8 cellular contexts compared by ENCODE assay signal in genomic region chr12:89345830-89346740, GRCh38. TPM values are rescaled to one million over a fixed set of nuclear protein-coding genes. Genes with fewer than 3 reads are reported as not detected.
DNase-seq lines count a peak whose midpoint lies in the region; ATAC-seq and TF ChIP-seq lines count a peak whose summit lies in the region.

No MANE protein-coding gene starts in this region.

- no peak overlapping the region for H2BK20ac ChIP-seq in IMR-90 (ENCODE audit: low read depth, low read length)

- peaks cover 0 to 41% of the 10 kb centered on the region in 2 experiments; a peak in 3 of 4 replicates for H3K79me1 ChIP-seq in IMR-90 (ENCODE audit: low read depth in 1 of 2, low read length in 2 of 2)

- CTCF ChIA-PET in IMR-90 (lab: Yijun Ruan, JAX), result interaction anchor here (0.5 to 1.5 kb wide), 5 partner anchors 9 to 328 kb away, joined by 3 to 5 read pairs (median 3); no protein-coding TSS in a partner anchor

- H3K4me3 ChIP-seq in GM12864 (ENCODE audit: low read depth, low read length) (no peak overlapping the region), IMR-90 (ENCODE audit: insufficient read depth, low read depth, low read length) (no peak overlapping the region), OCI-LY3 (ENCODE audit: low read length) (peak overlapping the region; percentile 71)

- H3K23ac ChIP-seq in IMR-90 (ENCODE audit: low read depth, low read length), result 0 out of 2 replicates have a peak overlapping the region, but pooled peaks have one; percentile 4

- H3K9ac ChIP-seq in IMR-90 (ENCODE audit: low read depth, low read length) (peak overlapping the region; percentile 7; the same call in 1 of the 2 replicates), OCI-LY3 (ENCODE audit: low read length) (peak overlapping the region; percentile 15; the same call in 1 of the 2 replicates)

- no TSS peak for BruUV-seq in IMR-90 (replicated peaks; lab: Mats Ljungman, UMichigan)

- H3K9me3 ChIP-seq in IMR-90 (ENCODE audit: control insufficient read depth, insufficient read depth, low read length), result no peaks in the 10 kb centered on the region
- H3K9me3 ChIP-seq in OCI-LY3 (ENCODE audit: insufficient read depth, low read length), result no peaks in the 10 kb centered on the region

- peak overlapping the region; percentile 33 to 47; a peak in 2 of 4 replicates for H4K8ac ChIP-seq in IMR-90 (ENCODE audit: low read depth in 2 of 2, low read length in 2 of 2)

- peak overlapping the region; percentile 61 to 92 (median 77) for H3K4me3 Mint-ChIP-seq in brain
- H3K4me3 Mint-ChIP-seq in stimulated activated memory B cell treated with anti-CD40 and anti-IgM and Interleukin-4, amounts not matched to agents 10 μg/mL and 1 μg/mL and 100 μg/mL, for 72 hours, result peak overlapping the region; percentile 70

- TF ChIP-seq RAD21 in IMR-90 (IDR thresholded peaks at IDR 0.05; ENCODE audit: low read length), result no peak

- no peak overlapping the region for H4K91ac ChIP-seq in IMR-90 (ENCODE audit: insufficient read depth, low read depth, low read length)

- intact Hi-C loops in IMR-90 (cut with micrococcal nuclease), result loop anchor here (5.0 kb wide), 1 partner anchor 119 kb away; no protein-coding TSS in a partner anchor
- intact Hi-C loops in posterior vena cava (cut with DNase I), result loop anchor here in 1 of 2 donors (10.0 kb wide), 1 partner anchor 291 kb away; no protein-coding TSS in a partner anchor

- peak overlapping the region; percentile 38; the same call in 1 of the 2 replicates for H2AK5ac ChIP-seq in IMR-90 (ENCODE audit: low read depth, low read length)

- no peaks in the 10 kb centered on the region for H3K79me2 ChIP-seq in OCI-LY3 (ENCODE audit: low read length)

- peak overlapping the region; percentile 8; the same call in 1 of the 2 replicates for H4K5ac ChIP-seq in IMR-90 (ENCODE audit: low read depth, low read length)

- H3K4ac ChIP-seq in IMR-90 (ENCODE audit: low read depth, low read length), result peak overlapping the region; percentile 17

- H2AFZ ChIP-seq in IMR-90 (replicated peaks; ENCODE audit: low read length, poor library complexity) (no peak overlapping the region), OCI-LY3 (ENCODE audit: low read depth, low read length) (no peak overlapping the region)

- peak; percentile 97 for ATAC-seq in GM21737 (IDR thresholded peaks at IDR 0.05; ENCODE audit: unreplicated experiment)
- ATAC-seq in IMR-90 (ENCODE audit: low read depth), result peak; percentile 27
- ATAC-seq in stimulated activated memory B cell treated with anti-CD40 and anti-IgM and Interleukin-4, amounts not matched to agents 10 μg/mL and 1 μg/mL and 100 μg/mL, for 72 hours, result peak; percentile 98

- POLR2A ChIA-PET in IMR-90 (lab: Charles Lee; ENCODE audit: unreplicated experiment), result interaction anchor here (0.6 to 2.8 kb wide), 11 partner anchors 93 to 1351 kb away, joined by 3 to 16 read pairs (median 4); no protein-coding TSS in a partner anchor

- H2BK5ac ChIP-seq in IMR-90 (ENCODE audit: low read depth, low read length, poor library complexity, severe bottlenecking), result no peak overlapping the region

- H3K4me1 Mint-ChIP-seq in brain, result peaks cover 73% of the 10 kb centered on the region
- H3K4me1 Mint-ChIP-seq in stimulated activated memory B cell treated with anti-CD40 and anti-IgM and Interleukin-4, amounts not matched to agents 10 μg/mL and 1 μg/mL and 100 μg/mL, for 72 hours, result peaks cover 46% of the 10 kb centered on the region

- TF ChIP-seq POLR2A in IMR-90 (IDR thresholded peaks at IDR 0.05; ENCODE audit: low read depth, low read length), result no peak; the same call in 1 of the 2 replicates

- DNase-seq in GM12864 (ENCODE audit: low read depth) (peak; percentile 92), IMR-90 (peak; percentile 64), islet precursor cell (peak; percentile 89), posterior vena cava (ENCODE audit: low spot score) (no peak)

- H3K36me3 ChIP-seq in IMR-90 (ENCODE audit: control insufficient read depth, insufficient read depth, low read length) (peaks cover 11% of the 10 kb centered on the region), OCI-LY3 (replicated peaks; ENCODE audit: low read depth, low read length) (no peaks in the 10 kb centered on the region)

- H3K36me3 Mint-ChIP-seq in brain, result peaks cover 25% of the 10 kb centered on the region
- no peaks in the 10 kb centered on the region for H3K36me3 Mint-ChIP-seq in stimulated activated memory B cell treated with anti-CD40 and anti-IgM and Interleukin-4, amounts not matched to agents 10 μg/mL and 1 μg/mL and 100 μg/mL, for 72 hours

- WGBS in IMR-90 (ENCODE audit: extremely low coverage in 2 of 2, insufficient read length in 1 of 2), 2 experiments, result no CpG with 5 or more reads among the region's 10 CpGs

- H3K27ac ChIP-seq in IMR-90 (ENCODE audit: insufficient read depth, low read length), result no peak overlapping the region
- H3K27ac ChIP-seq in OCI-LY3 (ENCODE audit: low read length), result no peak overlapping the region

- H3K14ac ChIP-seq in IMR-90 (replicated peaks; ENCODE audit: low read depth, low read length), result no peak overlapping the region

- H3K56ac ChIP-seq in IMR-90 (ENCODE audit: extremely low read depth, insufficient read depth, low read length), result no peak overlapping the region

- in situ Hi-C loops in IMR-90 (cut with MboI; ENCODE audit: low sequenced_read_pairs), result no loop called here

- H3K4me2 ChIP-seq in IMR-90 (ENCODE audit: low read depth, low read length) (peak overlapping the region; percentile 37; the same call in 1 of the 2 replicates), OCI-LY3 (ENCODE audit: low read length) (peak overlapping the region; percentile 86)

- peak overlapping the region; percentile 4; the same call in 1 of the 2 replicates for H2BK120ac ChIP-seq in IMR-90 (ENCODE audit: low read depth, low read length)

- peak overlapping the region; percentile 71 for H3K18ac ChIP-seq in IMR-90 (ENCODE audit: low read depth, low read length)

- H3K27me3 ChIP-seq in IMR-90 (ENCODE audit: control insufficient read depth, insufficient read depth, low read length) (no peaks in the 10 kb centered on the region), OCI-LY3 (ENCODE audit: low read depth, low read length) (peaks cover 58% of the 10 kb centered on the region)

- H2BK15ac ChIP-seq in IMR-90 (ENCODE audit: low read depth, low read length), result 0 out of 3 replicates have a peak overlapping the region, but pooled peaks have one; percentile 2

- dilution Hi-C loops in IMR-90 (cut with HindIII; ENCODE audit: low sequenced_read_pairs, unreplicated experiment), result no loop called here

- peaks cover 9% of the 10 kb centered on the region for H3K4me1 ChIP-seq in IMR-90 (ENCODE audit: control insufficient read depth, insufficient read depth, low read length)
- H3K4me1 ChIP-seq in OCI-LY3 (ENCODE audit: low read length), result peaks cover 26% of the 10 kb centered on the region

- H4K20me1 ChIP-seq in IMR-90 (ENCODE audit: insufficient read depth, low read length) (peaks cover 28% of the 10 kb centered on the region), OCI-LY3 (ENCODE audit: insufficient read depth, low read length) (no peaks in the 10 kb centered on the region)

- H2AK9ac ChIP-seq in IMR-90 (replicated peaks; ENCODE audit: low read depth, low read length, poor library complexity), result no peak overlapping the region

- TF ChIP-seq CTCF in GM12864 (IDR thresholded peaks at IDR 0.05; ENCODE audit: low read depth, low read length, missing control alignments) (no peak), IMR-90 (conservative IDR thresholded peaks at IDR 0.05; ENCODE audit: low read depth, low read length) (no peak), OCI-LY3 (IDR thresholded peaks at IDR 0.05; ENCODE audit: low read depth, low read length) (no peak), brain (conservative IDR thresholded peaks at IDR 0.05) (no peak)

- peaks cover 0 to 7% (median 0%) of the 10 kb centered on the region in 5 experiments for H3K9me3 Mint-ChIP-seq in brain
- no peaks in the 10 kb centered on the region for H3K9me3 Mint-ChIP-seq in stimulated activated memory B cell treated with anti-CD40 and anti-IgM and Interleukin-4, amounts not matched to agents 10 μg/mL and 1 μg/mL and 100 μg/mL, for 72 hours

- peaks cover 6% of the 10 kb centered on the region; the same call in 1 of the 2 replicates for H3K9me1 ChIP-seq in IMR-90 (ENCODE audit: insufficient read depth, low read length)

- peaks cover 43% of the 10 kb centered on the region for H3K27me3 Mint-ChIP-seq in brain
- H3K27me3 Mint-ChIP-seq in stimulated activated memory B cell treated with anti-CD40 and anti-IgM and Interleukin-4, amounts not matched to agents 10 μg/mL and 1 μg/mL and 100 μg/mL, for 72 hours, result peaks cover 9% of the 10 kb centered on the region

- H3K27ac Mint-ChIP-seq in brain, result peak overlapping the region; percentile 59 to 94 (median 70)
- H3K27ac Mint-ChIP-seq in stimulated activated memory B cell treated with anti-CD40 and anti-IgM and Interleukin-4, amounts not matched to agents 10 μg/mL and 1 μg/mL and 100 μg/mL, for 72 hours, result peak overlapping the region; percentile 15

TF ChIP-seq in IMR-90, 13 proteins besides CTCF, POLR2A, EP300 and RAD21:
- TF ChIP-seq FOS (IDR thresholded peaks at IDR 0.05; ENCODE audit: low read depth, low read length) (no peak), RFX5 (IDR thresholded peaks at IDR 0.05; ENCODE audit: low read depth, low read length) (no peak), USF2 (IDR thresholded peaks at IDR 0.05; ENCODE audit: low read depth, low read length) (no peak)
TF ChIP-seq in IMR-90: peak in this region for 0.

RNA-seq across cellular contexts. Expression of gene DUSP6, which starts 6.2 kb away (rescaled TPM):
- total RNA-seq in IMR-90 (2012; rRNA removed), result 70.1 and 78.6 TPM in 2 replicates
- polyA plus RNA-seq in IMR-90 (2012; rRNA removed), result 38.5 and 59.0 TPM in 2 replicates
- 16.4 and 21.0 TPM in 2 replicates for polyA plus RNA-seq in IMR-90 (2012; cell fraction: cytosol; rRNA removed)
- polyA plus RNA-seq in IMR-90 (2012; cell fraction: nucleus; rRNA removed; ENCODE audit: low replicate concordance), result 213 and 221 TPM in 2 replicates
- polyA plus RNA-seq in brain (ENCODE audit: insufficient read depth, low read depth, low replicate concordance), result 14.8 TPM
- total RNA-seq in posterior vena cava, result 10 to 100 TPM; 42.2 to 49.6 TPM

Comparison
In these comparisons a context has a peak if more than half of its experiments do, and no peak if none do; other contexts are left out.
1. ATAC-seq: peak in every context shown above with its lines; median percentile 98 in stimulated activated memory B cell treated with anti-CD40 and anti-IgM and Interleukin-4, amounts not matched to agents 10 μg/mL and 1 μg/mL and 100 μg/mL, for 72 hours; 97 in GM21737; 27 in IMR-90.